10 cellular contexts compared by ENCODE assay signal in genomic region chr2:149365826-149366583, GRCh38. TPM values are rescaled to one million over a fixed set of nuclear protein-coding genes. Genes with fewer than 3 reads are reported as not detected.
DNase-seq lines count a peak whose midpoint lies in the region; ATAC-seq and TF ChIP-seq lines count a peak whose summit lies in the region.
"Had no signal": no experiment of that assay in that cellular context is flagged by ENCODE, and none has a peak within 500 bp of the region (broad histone marks: within the 10 kb centered on the region; RNA-seq: fewer than 3 reads in every experiment).

No MANE protein-coding gene starts in this region.

- no peaks in the 10 kb centered on the region for H3K9me3 ChIP-seq in prostate gland

- WGBS in prostate gland = 47% methylated on average over 5 of the region's 5 CpGs

- H3K4me1 ChIP-seq in prostate gland (replicated peaks) = no peaks in the 10 kb centered on the region

- TF ChIP-seq CTCF in prostate gland (IDR thresholded peaks at IDR 0.05) = no peak

- no peaks in the 10 kb centered on the region for H3K27me3 ChIP-seq in prostate gland (replicated peaks; ENCODE audit: insufficient read depth)

- H3K27ac ChIP-seq in prostate gland (no peak overlapping the region), caudate nucleus (ENCODE audit: low read depth, low read length) (no peak overlapping the region)

- no peaks in the 10 kb centered on the region for H3K36me3 ChIP-seq in prostate gland

- H3K4me3 ChIP-seq in prostate gland = no peak overlapping the region

- ATAC-seq in esophagus mucosa (peak; percentile 71), GM21367 (IDR thresholded peaks at IDR 0.05; ENCODE audit: unreplicated experiment) (no peak)
- ATAC-seq: stimulated activated naive CD8-positive, alpha-beta T cell treated with anti-CD3 and anti-CD28 coated beads, Interleukin-15, amount 100 ng/mL, for 72 hours had no signal

- DNase-seq in HT-29 (ENCODE audit: low spot score) = peak; percentile 83
- DNase-seq in NCI-H345 (lab: John Stamatoyannopoulos, UW) = peak; percentile 84
- peak; percentile 12 for DNase-seq in prostate gland (ENCODE audit: low spot score)
- DNase-seq in amygdala (lab: John Stamatoyannopoulos, UW) = no peak
- no peak for DNase-seq in GOT3 (lab: John Stamatoyannopoulos, UW)
- DNase-seq in caudate nucleus (lab: John Stamatoyannopoulos, UW) = no peak
- DNase-seq: stimulated activated naive CD8-positive, alpha-beta T cell treated with anti-CD3 and anti-CD28 coated beads, Interleukin-15, amount 100 ng/mL, for 72 hours; T-helper 9 cell had no signal

- no peak for TF ChIP-seq POLR2A in prostate gland (IDR thresholded peaks at IDR 0.05)

- intact Hi-C loops in prostate gland (cut with DNase I) = no loop called here

RNA-seq across cellular contexts. Expression of gene LYPD6, which starts 35.6 kb away (rescaled TPM):
- total RNA-seq in HT-29 (2014; rRNA removed; shearing (Covaris generic)) = 0.68 and 1.2 TPM in 2 replicates
- total RNA-seq in esophagus mucosa (0.96 TPM), prostate gland (1 to 10 TPM; 2.3 to 5.1 TPM)

Comparison
In these comparisons a context has a peak if more than half of its experiments do, and no peak if none do; other contexts are left out.
1. DNase-seq: peak in HT-29 (single experiment), NCI-H345 (single experiment) and prostate gland (single experiment); none in amygdala (0 of 56), GOT3 (single experiment) and caudate nucleus (0 of 61).